Comparison of ENCODE assay signal across 31 cellular contexts in genomic region chr11:43626798-43627197, GRCh38.
"Had no signal": no experiment of that assay in that cellular context is flagged by ENCODE, and none has a peak within 500 bp of the region (broad histone marks: within the 10 kb centered on the region; RNA-seq: fewer than 3 reads in every experiment).

No MANE protein-coding gene starts in this region.

- ATAC-seq: activated CD8-positive, alpha-beta T cell treated with anti-CD3 and anti-CD28 coated beads for 36 hours; activated naive CD4-positive, alpha-beta T cell treated with anti-CD3 and anti-CD28 coated beads, Interleukin-2, amount 50 U/mL, for 72 hours; activated T-cell treated with anti-CD3 and anti-CD28 coated beads, Interleukin-2, amount 50 U/mL, for 4 hours; activated T-cell treated with anti-CD3 and anti-CD28 coated beads, Interleukin-2, amount 50 U/mL, for 72 hours; activated T-helper 17 cell treated with anti-CD3 and anti-CD28 coated beads, Interleukin-2, amount 50 U/mL, for 72 hours; body of pancreas had no signal

- H3K9me3 ChIP-seq: adrenal gland, body of pancreas, breast epithelium had no signal

- H3K36me3 ChIP-seq: adrenal gland, brain microvascular endothelial cell, breast epithelium had no signal

- H3K27ac ChIP-seq: adrenal gland, body of pancreas, brain microvascular endothelial cell, breast epithelium, VCaP had no signal

- H3K4me1 ChIP-seq: adrenal gland, body of pancreas, breast epithelium had no signal

- DNase-seq: activated B cell treated with CpG ODN at 0.5 μM for 24 hours; activated CD4-positive, alpha-beta memory T cell treated with anti-CD3 and anti-CD28 coated beads for 36 hours; activated CD4-positive, alpha-beta T cell treated with anti-CD3 and anti-CD28 coated beads for 4 hours; activated CD4-positive, alpha-beta T cell treated with anti-CD3 and anti-CD28 coated beads, Interleukin-2, amount 10 ng/mL, durations not matched to agents 24 days and 14 days; activated CD4-positive, alpha-beta T cell treated with anti-CD3 and anti-CD28 coated beads, Interleukin-2, amount 50 U/mL, for 1 hour; activated CD4-positive, alpha-beta T cell treated with anti-CD3 and anti-CD28 coated beads, Interleukin-2, amount 50 U/mL, for 4 hours; activated CD4-positive, CD25-positive, alpha-beta regulatory T cell treated with anti-CD3 and anti-CD28 coated beads, Interleukin-2, amount 50 U/mL, for 72 hours; activated CD8-positive, alpha-beta memory T cell treated with anti-CD3 and anti-CD28 coated beads, Interleukin-2, amount 50 U/mL, for 4 hours; activated CD8-positive, alpha-beta T cell treated with anti-CD3 and anti-CD28 coated beads for 36 hours; activated effector memory CD4-positive, alpha-beta T cell treated with anti-CD3 and anti-CD28 coated beads, Interleukin-2, amount 50 U/mL, for 16 hours; activated gamma-delta T cell treated with Interleukin-2 at 50 U/mL for 16 hours; activated naive CD4-positive, alpha-beta T cell; activated naive CD4-positive, alpha-beta T cell treated with anti-CD3 and anti-CD28 coated beads for 36 hours; activated naive CD4-positive, alpha-beta T cell treated with anti-CD3 and anti-CD28 coated beads, Interleukin-2, amount 50 U/mL, for 16 hours; activated naive CD8-positive, alpha-beta T cell treated with anti-CD3 and anti-CD28 coated beads for 36 hours; activated T-cell treated with anti-CD3 and anti-CD28 coated beads for 4 hours; activated T-cell treated with anti-CD3 and anti-CD28 coated beads, Interleukin-2, amount 50 U/mL, for 1 hour; activated T-cell treated with anti-CD3 and anti-CD28 coated beads, Interleukin-2, amount 50 U/mL, for 4 hours; activated T-cell treated with anti-CD3 and anti-CD28 coated beads, Interleukin-2, amount 50 U/mL, for 72 hours; adrenal gland; amniotic stem cell; aorta; body of pancreas; brain microvascular endothelial cell; central memory CD4-positive, alpha-beta T cell; T-helper 9 cell had no signal

- FAIRE-seq: astrocyte had no signal

- H3K4me3 ChIP-seq: adrenal gland, body of pancreas, breast epithelium had no signal
